In genomic region chr7:77538186-77538907, GRCh38 we compare ENCODE assay signal across 8 cellular contexts. TPM values are rescaled to one million over a fixed set of nuclear protein-coding genes. Genes with fewer than 3 reads are reported as not detected.
DNase-seq lines count a peak whose midpoint lies in the region; ATAC-seq and TF ChIP-seq lines count a peak whose summit lies in the region.

No MANE protein-coding gene starts in this region.

- DNase-seq in GM23248 (peak; percentile 97), NCI-H510A treated with DMSO at 0.1 percent for 48 hours (lab: John Stamatoyannopoulos, UW) (peak; percentile 69), globus pallidus (ENCODE audit: low spot score) (peak; percentile 55), neural crest cell (ENCODE audit: low read depth, low spot score) (peak; percentile 62)
- DNase-seq in activated naive CD8-positive, alpha-beta T cell treated with anti-CD3 and anti-CD28 coated beads for 36 hours = peak; percentile 2
- DNase-seq in activated effector memory CD4-positive, alpha-beta T cell treated with Interleukin-2 at 50 U/mL for 16 hours = no peak

- peak overlapping the region; percentile 91 to 99 (median 97) for H3K9ac ChIP-seq in BLaER1 treated with 17β-estradiol and CSF1 and Interleukin-3, amounts not matched to agents 10 nM and 100 nM
- peak overlapping the region; percentile 96 for H3K9ac ChIP-seq in GM23248

- peak overlapping the region; percentile 91 to 100 (median 94) for H3K4me3 ChIP-seq in BLaER1 treated with 17β-estradiol and CSF1 and Interleukin-3, amounts not matched to agents 10 nM and 100 nM
- H3K4me3 ChIP-seq in GM23248 = peak overlapping the region; percentile 92

- H3K36me3 Mint-ChIP-seq in activated naive CD8-positive, alpha-beta T cell treated with anti-CD3 and anti-CD28 coated beads for 36 hours = no peaks in the 10 kb centered on the region
- H3K36me3 Mint-ChIP-seq in neural crest cell (ENCODE audit: low read depth) = peaks cover 12% of the 10 kb centered on the region

- peak overlapping the region; percentile 66 to 98 (median 92) for H3K4me2 ChIP-seq in BLaER1 treated with 17β-estradiol and CSF1 and Interleukin-3, amounts not matched to agents 10 nM and 100 nM
- peak overlapping the region; percentile 91 for H3K4me2 ChIP-seq in GM23248 (ENCODE audit: unreplicated experiment)

- H2AFZ ChIP-seq in GM23248 = peak overlapping the region; percentile 74

- peaks cover 0 to 16% (median 10%) of the 10 kb centered on the region in 11 experiments; a peak in 10 of 22 replicates for H3K9me3 ChIP-seq in BLaER1 treated with 17β-estradiol and CSF1 and Interleukin-3, amounts not matched to agents 10 nM and 100 nM (replicated peaks in 1 of 11)
- no peaks in the 10 kb centered on the region for H3K9me3 ChIP-seq in GM23248 (ENCODE audit: low read depth)

- no peaks in the 10 kb centered on the region for H3K9me2 ChIP-seq in GM23248 (ENCODE audit: insufficient read depth)

- no peaks in the 10 kb centered on the region for H3K27me3 Mint-ChIP-seq in activated naive CD8-positive, alpha-beta T cell treated with anti-CD3 and anti-CD28 coated beads for 36 hours
- peaks cover 4% of the 10 kb centered on the region for H3K27me3 Mint-ChIP-seq in neural crest cell (ENCODE audit: low read depth)

- H3K4me1 ChIP-seq in BLaER1 treated with 17β-estradiol and CSF1 and Interleukin-3, amounts not matched to agents 10 nM and 100 nM = peaks cover 23 to 48% (median 37%) of the 10 kb centered on the region in 10 experiments
- peaks cover 39% of the 10 kb centered on the region for H3K4me1 ChIP-seq in GM23248 (ENCODE audit: insufficient read depth)

- H3F3A ChIP-seq in GM23248 (ENCODE audit: insufficient read depth) = peaks cover 44% of the 10 kb centered on the region

- in situ Hi-C loops in GM23248 (cut with MboI) = no loop called here

- peaks cover 69% of the 10 kb centered on the region for H3K79me2 ChIP-seq in GM23248 (ENCODE audit: insufficient read depth)

- peak overlapping the region; percentile 83 to 99 (median 96) for H3K27ac ChIP-seq in BLaER1 treated with 17β-estradiol and CSF1 and Interleukin-3, amounts not matched to agents 10 nM and 100 nM
- H3K27ac ChIP-seq in GM23248 = peak overlapping the region; percentile 89

- no peak for ATAC-seq in HG02852 (IDR thresholded peaks at IDR 0.05; ENCODE audit: unreplicated experiment)

- H3K4me3 Mint-ChIP-seq in activated naive CD8-positive, alpha-beta T cell treated with anti-CD3 and anti-CD28 coated beads for 36 hours = peak overlapping the region; percentile 84
- peak overlapping the region; percentile 97 for H3K4me3 Mint-ChIP-seq in neural crest cell

- H3K27ac Mint-ChIP-seq in activated naive CD8-positive, alpha-beta T cell treated with anti-CD3 and anti-CD28 coated beads for 36 hours = no peak overlapping the region
- peak overlapping the region; percentile 99 for H3K27ac Mint-ChIP-seq in neural crest cell (ENCODE audit: unreplicated experiment)

- WGBS in GM23248 (ENCODE audit: low coverage in 1 of 2, low lambda C conversion rate in 2 of 2, missing lambda C conversion rate in 2 of 2), 2 experiments = 0 to 1% methylated on average over 21 to 31 of the region's 31 CpGs

- peaks cover 37 to 48% (median 42%) of the 10 kb centered on the region in 11 experiments for H4K20me1 ChIP-seq in BLaER1 treated with 17β-estradiol and CSF1 and Interleukin-3, amounts not matched to agents 10 nM and 100 nM
- H4K20me1 ChIP-seq in GM23248 (ENCODE audit: insufficient read depth) = peaks cover 18% of the 10 kb centered on the region

- no peaks in the 10 kb centered on the region for H3K9me3 Mint-ChIP-seq in activated naive CD8-positive, alpha-beta T cell treated with anti-CD3 and anti-CD28 coated beads for 36 hours
- no peaks in the 10 kb centered on the region for H3K9me3 Mint-ChIP-seq in neural crest cell

- H3K36me3 ChIP-seq in BLaER1 treated with 17β-estradiol and CSF1 and Interleukin-3, amounts not matched to agents 10 nM and 100 nM = peaks cover 0 to 19% (median 5%) of the 10 kb centered on the region in 11 experiments; a peak in 9 of 22 replicates
- no peaks in the 10 kb centered on the region for H3K36me3 ChIP-seq in GM23248 (ENCODE audit: low read depth)

- peaks cover 15% of the 10 kb centered on the region for H3K4me1 Mint-ChIP-seq in activated naive CD8-positive, alpha-beta T cell treated with anti-CD3 and anti-CD28 coated beads for 36 hours
- peaks cover 48% of the 10 kb centered on the region for H3K4me1 Mint-ChIP-seq in neural crest cell

- TF ChIP-seq CTCF in neural crest cell (conservative IDR thresholded peaks at IDR 0.05) = no peak

- no peaks in the 10 kb centered on the region for H3K27me3 ChIP-seq in BLaER1 treated with 17β-estradiol and CSF1 and Interleukin-3, amounts not matched to agents 10 nM and 100 nM
- no peaks in the 10 kb centered on the region for H3K27me3 ChIP-seq in GM23248 (replicated peaks; ENCODE audit: insufficient read depth)

RNA-seq across cellular contexts. Expression of gene PTPN12, which starts 1.3 kb away (rescaled TPM):
- 24.9 and 25.6 TPM in 2 replicates for total RNA-seq in GM23248 (2014; rRNA removed; shearing (Covaris generic))
- 18.7 and 21.7 TPM in 2 replicates for polyA plus RNA-seq in GM23248 (2016; fragmentation: Nextera tagmentation; extraction: Ambion mirVana)
- total RNA-seq in activated naive CD8-positive, alpha-beta T cell treated with anti-CD3 and anti-CD28 coated beads for 36 hours = 10 to 100 TPM in 1 of 2 experiments, 1 to 10 TPM in 1; 9.8 to 10.9 TPM
- total RNA-seq in neural crest cell = 88.2 and 91.1 TPM in 2 replicates
